ENCODE assay signal across 8 cellular contexts in the genomic region with DNA sequence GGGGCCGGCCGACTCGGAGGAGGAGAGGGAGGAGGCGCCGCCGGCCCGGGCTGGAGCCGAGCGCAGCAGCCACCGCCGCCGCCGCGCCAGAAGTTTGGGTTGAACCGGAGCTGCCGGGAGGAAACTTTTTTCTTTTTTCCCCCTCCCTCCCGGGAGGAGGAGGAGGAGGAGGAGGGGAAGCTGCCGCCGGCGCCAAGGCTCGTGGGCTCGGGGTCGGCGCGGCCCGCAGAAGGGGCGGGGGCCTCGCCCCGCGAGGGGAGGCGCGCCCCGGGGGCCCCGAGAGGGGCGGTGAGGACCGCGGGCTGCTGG. TPM values are rescaled to one million over a fixed set of nuclear protein-coding genes. Genes with fewer than 3 reads are reported as not detected.
DNase-seq lines count a peak whose midpoint lies in the region; ATAC-seq, FAIRE-seq and TF ChIP-seq lines count a peak whose summit lies in the region.

No MANE protein-coding gene starts in this region.

- peaks cover 50% of the 10 kb centered on the region for H3K4me1 ChIP-seq in adipocyte (ENCODE audit: control insufficient read depth, insufficient read depth, low read length)
- peaks cover 39% of the 10 kb centered on the region for H3K4me1 ChIP-seq in keratinocyte (ENCODE audit: control insufficient read depth, extremely low read depth, insufficient read depth, low read length)

- peaks cover 59% of the 10 kb centered on the region for H3K27me3 Mint-ChIP-seq in stimulated activated naive CD8-positive, alpha-beta T cell treated with anti-CD3 and anti-CD28 coated beads, Interleukin-15, amount 100 ng/mL, for 72 hours

- peak overlapping the region; percentile 73 to 78 for H3K4me3 Mint-ChIP-seq in stimulated activated naive CD8-positive, alpha-beta T cell treated with anti-CD3 and anti-CD28 coated beads, Interleukin-15, amount 100 ng/mL, for 72 hours

- H3K27me3 ChIP-seq in adipocyte (replicated peaks; ENCODE audit: control insufficient read depth, insufficient read depth, low read length) = no peaks in the 10 kb centered on the region
- H3K27me3 ChIP-seq in keratinocyte (ENCODE audit: control insufficient read depth, extremely low read depth, insufficient read depth, low read length) = no peaks in the 10 kb centered on the region

- H3K4me1 Mint-ChIP-seq in stimulated activated naive CD8-positive, alpha-beta T cell treated with anti-CD3 and anti-CD28 coated beads, Interleukin-15, amount 100 ng/mL, for 72 hours = peaks cover 45% of the 10 kb centered on the region

- peaks cover 65% of the 10 kb centered on the region for H3K79me2 ChIP-seq in keratinocyte (ENCODE audit: control insufficient read depth, insufficient read depth, low read length)

- no peaks in the 10 kb centered on the region for H3K9me1 ChIP-seq in keratinocyte (ENCODE audit: control insufficient read depth, extremely low read depth, insufficient read depth, low read length)

- dilution Hi-C loops in keratinocyte (cut with MboI; ENCODE audit: extremely low pct_ligation_motif_present, low sequenced_read_pairs) = no loop called here

- no peak overlapping the region for H3K27ac Mint-ChIP-seq in stimulated activated naive CD8-positive, alpha-beta T cell treated with anti-CD3 and anti-CD28 coated beads, Interleukin-15, amount 100 ng/mL, for 72 hours

- no peaks in the 10 kb centered on the region for H3K9me3 Mint-ChIP-seq in stimulated activated naive CD8-positive, alpha-beta T cell treated with anti-CD3 and anti-CD28 coated beads, Interleukin-15, amount 100 ng/mL, for 72 hours

- H3K9ac ChIP-seq in adipocyte (ENCODE audit: low read length) (peak overlapping the region; percentile 97), keratinocyte (ENCODE audit: control insufficient read depth, extremely low read depth, insufficient read depth, low read length) (peak overlapping the region; percentile 89)

- peaks cover 2% of the 10 kb centered on the region for H3K36me3 ChIP-seq in adipocyte (ENCODE audit: control insufficient read depth, insufficient read depth, low read length, severe bottlenecking)
- no peaks in the 10 kb centered on the region for H3K36me3 ChIP-seq in keratinocyte (ENCODE audit: control insufficient read depth in 2 of 2, extremely low read depth in 1 of 2, insufficient read depth in 2 of 2, low read length in 2 of 2)

- DNase-seq in HFF-Myc (ENCODE audit: extremely low read depth, low read depth) = no peak
- DNase-seq in adipocyte (ENCODE audit: low read depth) = no peak
- no peak for DNase-seq in keratinocyte (ENCODE audit: low read depth, low spot score)
- no peak for DNase-seq in stimulated activated naive CD8-positive, alpha-beta T cell treated with anti-CD3 and anti-CD28 coated beads, Interleukin-15, amount 100 ng/mL, for 72 hours
- DNase-seq in C1 segment of cervical spinal cord (lab: John Stamatoyannopoulos, UW) = no peak
- no peak for DNase-seq in COR-L47 (lab: John Stamatoyannopoulos, UW)
- DNase-seq in activated CD4-positive, alpha-beta T cell treated with anti-CD3 and anti-CD28 coated beads for 48 hours = no peak

- no peak for ATAC-seq in stimulated activated naive CD8-positive, alpha-beta T cell treated with anti-CD3 and anti-CD28 coated beads, Interleukin-15, amount 100 ng/mL, for 72 hours
- no peak for ATAC-seq in HG03135 (IDR thresholded peaks at IDR 0.05; ENCODE audit: unreplicated experiment)

- no peak overlapping the region for H3K4me2 ChIP-seq in keratinocyte (ENCODE audit: control insufficient read depth, extremely low read depth, insufficient read depth, low read depth, low read length)

- no peak for TF ChIP-seq CTCF in HFF-Myc (IDR thresholded peaks at IDR 0.05; ENCODE audit: low read depth, low read length, missing control alignments)
- TF ChIP-seq CTCF in keratinocyte (optimal IDR thresholded peaks at IDR 0.05 in 1 of 3, IDR thresholded peaks at IDR 0.05 in 1 of 3, conservative IDR thresholded peaks at IDR 0.05 in 1 of 3; ENCODE audit: extremely low read depth in 1 of 3, insufficient read depth in 2 of 3, low read length in 3 of 3) = no peak

- no peak overlapping the region for H2AFZ ChIP-seq in keratinocyte (ENCODE audit: control insufficient read depth, low read length)

- H3K4me3 ChIP-seq in HFF-Myc (replicated peaks; ENCODE audit: low read depth, low read length) (peak overlapping the region; percentile 97), adipocyte (ENCODE audit: low read length) (peak overlapping the region; percentile 96), keratinocyte (ENCODE audit: control insufficient read depth in 2 of 3, extremely low read depth in 1 of 3, insufficient read depth in 2 of 3, low read depth in 1 of 3, low read length in 3 of 3) (peak overlapping the region; percentile 72 to 94 (median 92))

- no peaks in the 10 kb centered on the region for H3K9me3 ChIP-seq in adipocyte (ENCODE audit: control insufficient read depth, low read length)
- H3K9me3 ChIP-seq in keratinocyte (ENCODE audit: control insufficient read depth, low read depth, low read length) = no peaks in the 10 kb centered on the region

- peak overlapping the region; percentile 86 for H3K27ac ChIP-seq in keratinocyte (ENCODE audit: control insufficient read depth, insufficient read depth, low read length)

- FAIRE-seq in keratinocyte (lab: Jason Lieb, UNC) = no peak

- no peaks in the 10 kb centered on the region for H4K20me1 ChIP-seq in keratinocyte (ENCODE audit: control insufficient read depth, extremely low read depth, insufficient read depth, low read length)

RNA-seq across cellular contexts. Expression of a gene that starts 0.3 kb away (rescaled TPM):
- 98.3 to 136 TPM (median 116 TPM) in 3 replicates for polyA plus RNA-seq in keratinocyte
- 32.2 TPM for polyA plus RNA-seq in keratinocyte (2011; ENCODE audit: low read depth)
- 54.2 and 69.7 TPM in 2 replicates for polyA plus RNA-seq in keratinocyte (2011; cell fraction: cytosol; rRNA removed)
- 316 and 318 TPM in 2 replicates for polyA plus RNA-seq in keratinocyte (2011; cell fraction: nucleus; rRNA removed)
- 51.3 and 110 TPM in 2 replicates for polyA plus RNA-seq in keratinocyte (2012; ENCODE audit: low replicate concordance)
- 353 to 631 TPM (median 519 TPM) in 3 replicates for polyA minus RNA-seq in keratinocyte
- 371 TPM for polyA minus RNA-seq in keratinocyte (2011; cell fraction: cytosol; rRNA and poly(A)+ RNA removed)
- 966 and 975 TPM in 2 replicates for polyA minus RNA-seq in keratinocyte (2011; cell fraction: nucleus; rRNA and poly(A)+ RNA removed)
